In genomic region chr11:16738198-16738948, GRCh38 we compare ENCODE assay signal across 1 cellular context.
A peak's percentile ranks its signal among the peaks of the same experiment; 100 is the strongest.
TF ChIP-seq lines count a peak whose summit lies in the region.

Gene C11orf58, plus strand, starts transcription at chr11:16738647. Its CDS starts 132 bp downstream, at chr11:16738779.

TF ChIP-seq in HEK293, 187 proteins besides CTCF, POLR2A, EP300 and RAD21 (continued from another document):
- TF ChIP-seq ZNF121 (tag by site-specific recombination; IDR thresholded peaks at IDR 0.05) (0 out of 2 replicates have a peak, but pooled peaks have one; percentile 57), ZSCAN18 (tag by site-specific recombination; IDR thresholded peaks at IDR 0.05) (no peak), ZNF707 (tag by site-specific recombination; IDR thresholded peaks at IDR 0.05) (no peak), ZIC2 (tag by site-specific recombination; IDR thresholded peaks at IDR 0.05) (0 out of 2 replicates have a peak, but pooled peaks have one; percentile 30), ZNF335 (tag by site-specific recombination; conservative IDR thresholded peaks at IDR 0.05) (peak; percentile 85), BCL11A (tag by site-specific recombination; IDR thresholded peaks at IDR 0.05; ENCODE audit: low read depth) (no peak), ZNF660 (tag by site-specific recombination; IDR thresholded peaks at IDR 0.05) (peak; percentile 33; the same call in 1 of the 2 replicates), HOXC10 (CRISPR knock-in tag; IDR thresholded peaks at IDR 0.05) (peak; percentile 78; the same call in 1 of the 2 replicates), OVOL3 (tag by site-specific recombination; IDR thresholded peaks at IDR 0.05) (0 out of 2 replicates have a peak, but pooled peaks have one; percentile 40), ZNF76 (tag by site-specific recombination; IDR thresholded peaks at IDR 0.05; ENCODE audit: borderline replicate concordance, low read depth) (peak; percentile 98), SP7 (tag by site-specific recombination; IDR thresholded peaks at IDR 0.05) (peak; percentile 46; the same call in 1 of the 2 replicates), GLIS2 (tag by site-specific recombination; IDR thresholded peaks at IDR 0.05) (peak; percentile 69), YY2 (tag by site-specific recombination; IDR thresholded peaks at IDR 0.05) (peak; percentile 78), ZNF24 (tag by site-specific recombination; IDR thresholded peaks at IDR 0.05) (no peak), SP3 (tag by site-specific recombination; IDR thresholded peaks at IDR 0.05) (peak; percentile 91), KLF8 (tag by site-specific recombination; IDR thresholded peaks at IDR 0.05) (peak; percentile 65; the same call in 1 of the 2 replicates), ZNF501 (tag by site-specific recombination; IDR thresholded peaks at IDR 0.05) (peak; percentile 53; the same call in 1 of the 2 replicates), ZXDB (tag by site-specific recombination; IDR thresholded peaks at IDR 0.05) (peak; percentile 96), ZBTB20 (tag by site-specific recombination; IDR thresholded peaks at IDR 0.05) (peak; percentile 87), PRDM4 (tag by site-specific recombination; IDR thresholded peaks at IDR 0.05) (no peak), KLF10 (tag by site-specific recombination; IDR thresholded peaks at IDR 0.05) (peak; percentile 20; the same call in 1 of the 2 replicates), FEZF1 (tag by site-specific recombination; IDR thresholded peaks at IDR 0.05) (no peak), ZNF692 (tag by site-specific recombination; IDR thresholded peaks at IDR 0.05) (peak; percentile 57; the same call in 1 of the 2 replicates), ZBTB17 (tag by site-specific recombination; IDR thresholded peaks at IDR 0.05) (peak; percentile 80; the same call in 1 of the 2 replicates), ZFP37 (tag by site-specific recombination; IDR thresholded peaks at IDR 0.05) (peak; percentile 69; the same call in 1 of the 2 replicates), KLF7 (tag by site-specific recombination; IDR thresholded peaks at IDR 0.05; ENCODE audit: borderline replicate concordance) (no peak), ZBTB7A (tag by site-specific recombination; IDR thresholded peaks at IDR 0.05; ENCODE audit: low read depth) (peak; percentile 83; the same call in 1 of the 2 replicates), HIC1 (tag by site-specific recombination; IDR thresholded peaks at IDR 0.05) (peak; percentile 83), ZNF10 (tag by site-specific recombination; IDR thresholded peaks at IDR 0.05) (0 out of 2 replicates have a peak, but pooled peaks have one; percentile 22), PATZ1 (tag by site-specific recombination; IDR thresholded peaks at IDR 0.05) (peak; percentile 81), ZBTB21 (tag by site-specific recombination; IDR thresholded peaks at IDR 0.05) (0 out of 2 replicates have a peak, but pooled peaks have one; percentile 20), SALL2 (tag by site-specific recombination; IDR thresholded peaks at IDR 0.05; ENCODE audit: borderline replicate concordance) (no peak), ZNF561 (tag by site-specific recombination; IDR thresholded peaks at IDR 0.05; ENCODE audit: borderline replicate concordance) (0 out of 2 replicates have a peak, but pooled peaks have one; percentile 69), SP2 (tag by site-specific recombination; IDR thresholded peaks at IDR 0.05) (peak; percentile 75), ZNF221 (tag by site-specific recombination; IDR thresholded peaks at IDR 0.05; ENCODE audit: borderline replicate concordance) (no peak), ZFHX2 (tag by site-specific recombination; conservative IDR thresholded peaks at IDR 0.05) (peak; percentile 57; the same call in 1 of the 2 replicates), ZNF155 (tag by site-specific recombination; IDR thresholded peaks at IDR 0.05) (no peak), KLF17 (tag by site-specific recombination; IDR thresholded peaks at IDR 0.05) (peak; percentile 36; the same call in 1 of the 2 replicates), ZNF639 (tag by site-specific recombination; IDR thresholded peaks at IDR 0.05) (peak; percentile 65; the same call in 1 of the 2 replicates), ZNF341 (tag by site-specific recombination; IDR thresholded peaks at IDR 0.05; ENCODE audit: low read depth) (peak; percentile 68), YY1 (tag by site-specific recombination; IDR thresholded peaks at IDR 0.05) (peak; percentile 91), ZBTB48 (tag by site-specific recombination; IDR thresholded peaks at IDR 0.05) (peak; percentile 60; the same call in 1 of the 2 replicates), ZNF175 (tag by site-specific recombination; IDR thresholded peaks at IDR 0.05) (no peak), WT1 (tag by site-specific recombination; IDR thresholded peaks at IDR 0.05) (0 out of 2 replicates have a peak, but pooled peaks have one; percentile 24), ZNF600 (tag by site-specific recombination; IDR thresholded peaks at IDR 0.05) (peak; percentile 84), TRIM28 (IDR thresholded peaks at IDR 0.05; ENCODE audit: borderline replicate concordance, low read length) (peak; percentile 56; the same call in 1 of the 2 replicates)
